ENCODE assay signal across 21 cellular contexts in genomic region chr20:6863355-6863754, GRCh38.
DNase-seq lines count a peak whose midpoint lies in the region; TF ChIP-seq lines count a peak whose summit lies in the region.
"Had no signal": no experiment of that assay in that cellular context is flagged by ENCODE, and none has a peak within 500 bp of the region (broad histone marks: within the 10 kb centered on the region; RNA-seq: fewer than 3 reads in every experiment).

No MANE protein-coding gene starts in this region.

- H2BK120ac ChIP-seq in mesenchymal stem cell (ENCODE audit: low read depth, low read length), result no peak overlapping the region

- H3K4me1 ChIP-seq in mesenchymal stem cell (ENCODE audit: control insufficient read depth, insufficient read depth, low read depth, low read length), result peaks cover 4% of the 10 kb centered on the region
- H3K4me1 ChIP-seq: A549, BE2C, HAP-1, Peyer's patch, SJSA1 had no signal

- CTCF ChIA-PET in activated naive CD4-positive, alpha-beta T cell treated with anti-CD3 and anti-CD28 coated beads for 36 hours (lab: Charles Lee), result no interaction called here

- no peak overlapping the region for H2AK5ac ChIP-seq in mesenchymal stem cell (ENCODE audit: low read length, severe bottlenecking)

- H3K4me3 ChIP-seq in mesenchymal stem cell (ENCODE audit: insufficient read depth in 1 of 2, low read depth in 1 of 2, low read length in 2 of 2), result no peak overlapping the region
- no peak overlapping the region for H3K4me3 ChIP-seq in WERI-Rb-1 (ENCODE audit: low read depth, low read length)
- H3K4me3 ChIP-seq: A549, HAP-1, Peyer's patch, SJSA1 had no signal

- no peak overlapping the region for H2BK5ac ChIP-seq in mesenchymal stem cell (ENCODE audit: low read depth, low read length, poor library complexity, severe bottlenecking)

- H3K9me3 ChIP-seq in mesenchymal stem cell (ENCODE audit: control insufficient read depth, low read length) (no peaks in the 10 kb centered on the region), WERI-Rb-1 (ENCODE audit: severe bottlenecking) (no peaks in the 10 kb centered on the region)
- H3K9me3 ChIP-seq: A549, BE2C, HAP-1, Peyer's patch, SJSA1 had no signal

- no peak overlapping the region for H3K27ac Mint-ChIP-seq in activated naive CD4-positive, alpha-beta T cell treated with anti-CD3 and anti-CD28 coated beads for 36 hours

- no peak overlapping the region for H4K91ac ChIP-seq in mesenchymal stem cell (ENCODE audit: low read length)

- no peak overlapping the region for H2BK15ac ChIP-seq in mesenchymal stem cell (ENCODE audit: low read depth, poor library complexity, severe bottlenecking)

- no peaks in the 10 kb centered on the region for H3K79me1 ChIP-seq in mesenchymal stem cell (replicated peaks; ENCODE audit: low read length, poor library complexity, severe bottlenecking)

- H3K4me1 Mint-ChIP-seq in activated naive CD4-positive, alpha-beta T cell treated with anti-CD3 and anti-CD28 coated beads for 36 hours (ENCODE audit: low read depth), result no peaks in the 10 kb centered on the region

- no peaks in the 10 kb centered on the region for H3K9me3 Mint-ChIP-seq in activated naive CD4-positive, alpha-beta T cell treated with anti-CD3 and anti-CD28 coated beads for 36 hours

- H3K27me3 ChIP-seq in mesenchymal stem cell (ENCODE audit: control insufficient read depth in 1 of 2, insufficient read depth in 1 of 2, low read length in 2 of 2) (peaks cover 0 to 5% of the 10 kb centered on the region in 2 experiments), WERI-Rb-1 (ENCODE audit: insufficient read depth, low read depth, severe bottlenecking) (peaks cover 5% of the 10 kb centered on the region)
- H3K27me3 ChIP-seq: BE2C, Peyer's patch, SJSA1 had no signal

- H3K18ac ChIP-seq in mesenchymal stem cell (ENCODE audit: low read depth in 1 of 2, low read length in 2 of 2), result no peak overlapping the region

- H3K36me3 ChIP-seq in mesenchymal stem cell (ENCODE audit: control insufficient read depth in 1 of 2, insufficient read depth in 2 of 2, low read depth in 1 of 2, low read length in 2 of 2), result no peaks in the 10 kb centered on the region
- no peaks in the 10 kb centered on the region for H3K36me3 ChIP-seq in WERI-Rb-1
- H3K36me3 ChIP-seq: BE2C, HAP-1, Peyer's patch, SJSA1 had no signal

- H3K27me3 Mint-ChIP-seq in activated naive CD4-positive, alpha-beta T cell treated with anti-CD3 and anti-CD28 coated beads for 36 hours (ENCODE audit: low read depth), result no peaks in the 10 kb centered on the region

- H3K14ac ChIP-seq in mesenchymal stem cell (ENCODE audit: low read length in 2 of 2), result no peak overlapping the region

- no peak overlapping the region for H3K4me2 ChIP-seq in mesenchymal stem cell (ENCODE audit: low read length, poor library complexity, severe bottlenecking)
- H3K4me2 ChIP-seq: A549 had no signal

- peak; percentile 38 for DNase-seq in HK-2 (ENCODE audit: unreplicated experiment)
- peak; percentile 74 for DNase-seq in glomerular visceral epithelial cell (ENCODE audit: extremely low spot score)
- DNase-seq in mesenchymal stem cell, result no peak
- DNase-seq in WERI-Rb-1, result no peak
- DNase-seq in activated naive CD4-positive, alpha-beta T cell treated with anti-CD3 and anti-CD28 coated beads for 36 hours, result no peak
- DNase-seq in NCI-H1105 (lab: John Stamatoyannopoulos, UW), result no peak
- DNase-seq in T-helper 9 cell, result no peak
- DNase-seq: BE2C, DMS79, KBM-7, NCI-H1105 treated with DMSO at 0.1 percent for 48 hours, NCI-H1694, NCI-H2081 treated with DMSO at 0.1 percent for 48 hours, NCI-H2171 treated with DMSO at 0.1 percent for 48 hours, NCI-H524 treated with DMSO at 0.1 percent for 48 hours, NCI-H82, Peyer's patch had no signal

- no peak overlapping the region for H3K4ac ChIP-seq in mesenchymal stem cell (ENCODE audit: low read depth in 1 of 2, low read length in 2 of 2)

- TF ChIP-seq CTCF in WERI-Rb-1 (IDR thresholded peaks at IDR 0.05; ENCODE audit: low read depth, low read length), result no peak

- H3K23ac ChIP-seq in mesenchymal stem cell (ENCODE audit: low read length in 2 of 2), result no peak overlapping the region

- H4K8ac ChIP-seq in mesenchymal stem cell (ENCODE audit: low read length), result no peak overlapping the region

- H3K27ac ChIP-seq in mesenchymal stem cell (ENCODE audit: low read length, poor library complexity, severe bottlenecking) (peak overlapping the region; percentile 92), WERI-Rb-1 (no peak overlapping the region)
- H3K27ac ChIP-seq: A549, HL-60, Peyer's patch, SJSA1 had no signal

- no peak overlapping the region for H2BK12ac ChIP-seq in mesenchymal stem cell (ENCODE audit: low read length in 2 of 2)

- intact Hi-C loops in activated naive CD4-positive, alpha-beta T cell treated with anti-CD3 and anti-CD28 coated beads for 36 hours (cut with micrococcal nuclease), result no loop called here

- no peaks in the 10 kb centered on the region for H3K36me3 Mint-ChIP-seq in activated naive CD4-positive, alpha-beta T cell treated with anti-CD3 and anti-CD28 coated beads for 36 hours (ENCODE audit: low read depth)

- H3K9ac ChIP-seq in mesenchymal stem cell (ENCODE audit: low read length), result no peak overlapping the region

- H2AFZ ChIP-seq in mesenchymal stem cell (ENCODE audit: low read depth, low read length), result no peak overlapping the region

- 87% methylated on average over 1 of the region's 2 CpGs for WGBS in mesenchymal stem cell

- no peak overlapping the region for H3K4me3 Mint-ChIP-seq in activated naive CD4-positive, alpha-beta T cell treated with anti-CD3 and anti-CD28 coated beads for 36 hours

Comparison
In these comparisons a context has a peak if more than half of its experiments do, and no peak if none do; other contexts are left out.
1. DNase-seq: peak in HK-2 (single experiment) and glomerular visceral epithelial cell (single experiment); none in mesenchymal stem cell (single experiment), WERI-Rb-1 (single experiment), activated naive CD4-positive, alpha-beta T cell treated with anti-CD3 and anti-CD28 coated beads for 36 hours (single experiment), NCI-H1105 (single experiment) and T-helper 9 cell (single experiment).